Comparison of ENCODE assay signal across 8 cellular contexts in genomic region chr20:45933231-45934045, GRCh38. TPM values are rescaled to one million over a fixed set of nuclear protein-coding genes. Genes with fewer than 3 reads are reported as not detected.
A peak's percentile ranks its signal among the peaks of the same experiment; 100 is the strongest.
DNase-seq lines count a peak whose midpoint lies in the region; ATAC-seq, FAIRE-seq and TF ChIP-seq lines count a peak whose summit lies in the region.

No MANE protein-coding gene starts in this region.

- peaks cover 10% of the 10 kb centered on the region for H3K36me3 Mint-ChIP-seq in progenitor cell of endocrine pancreas (ENCODE audit: insufficient read depth)

- TF ChIP-seq POLR2A in A549 (IDR thresholded peaks at IDR 0.05; ENCODE audit: low read length), result peak; percentile 50
- TF ChIP-seq POLR2A in GM18951 (IDR thresholded peaks at IDR 0.05; ENCODE audit: extremely low read depth, insufficient read depth, insufficient read length), result peak; percentile 38

- H3K4me1 Mint-ChIP-seq in progenitor cell of endocrine pancreas (ENCODE audit: low read depth), result peaks cover 16% of the 10 kb centered on the region

- POLR2A ChIA-PET in A549 (lab: Yijun Ruan, JAX), result interaction anchor here (0.6 to 3.2 kb wide), 11 partner anchors 9 to 570 kb away, joined by 3 to 31 read pairs (median 9); partner anchors contain the start of genes CTSA, NEURL2, SYS1 and ZNF335

- CTCF ChIA-PET in A549 (lab: Yijun Ruan, JAX), result interaction anchor here (0.6 to 3.2 kb wide), 16 partner anchors 9 to 1376 kb away, joined by 3 to 18 read pairs (median 4); partner anchors contain the start of gene ZNF335

- no peak for FAIRE-seq in A549 (lab: Jason Lieb, UNC)

- peak overlapping the region; percentile 86 for H3K4me2 ChIP-seq in A549

- in situ Hi-C loops in GM18951 (cut with MboI; ENCODE audit: low sequenced_read_pairs, unreplicated experiment), result no loop called here

- H3K4me1 ChIP-seq in A549 (peaks cover 16% of the 10 kb centered on the region), ascending aorta (peaks cover 5 to 16% of the 10 kb centered on the region in 2 donors), right atrium auricular region (peaks cover 0 to 30% of the 10 kb centered on the region in 2 donors)

- H3K27ac ChIP-seq in A549 (peak overlapping the region; percentile 98 to 99), ascending aorta (peak overlapping the region; percentile 98 to 100), right atrium auricular region (peak overlapping the region; percentile 100)

- H3K27ac Mint-ChIP-seq in progenitor cell of endocrine pancreas, result peak overlapping the region; percentile 99

- H3K9me3 Mint-ChIP-seq in progenitor cell of endocrine pancreas (ENCODE audit: low read depth), result no peaks in the 10 kb centered on the region

- 36% methylated on average over 20 of the region's 22 CpGs for WGBS in A549 (ENCODE audit: missing lambda C conversion rate)

- DNase-seq in A549 (ENCODE audit: low read depth in 1 of 2, low spot score in 1 of 2) (peak; percentile 86 to 91), NCI-H1436 treated with DMSO at 0.1 percent for 48 hours (lab: John Stamatoyannopoulos, UW) (peak; percentile 61), T follicular helper cell (ENCODE audit: low read depth) (peak; percentile 39), ascending aorta (ENCODE audit: low spot score in 2 of 2) (peak; percentile 53 to 81), right atrium auricular region (ENCODE audit: low spot score) (no peak), progenitor cell of endocrine pancreas (ENCODE audit: low spot score, unreplicated experiment) (peak; percentile 43)

- peak overlapping the region; percentile 98 for H3K4me3 Mint-ChIP-seq in progenitor cell of endocrine pancreas (ENCODE audit: low read depth)

- TF ChIP-seq CTCF in A549 (IDR thresholded peaks at IDR 0.05), result 0 out of 3 replicates have a peak, but pooled peaks have one; percentile 19
- TF ChIP-seq CTCF in ascending aorta (IDR thresholded peaks at IDR 0.05), result peak in 2 of 3 experiments; percentile 21
- TF ChIP-seq CTCF in right atrium auricular region (IDR thresholded peaks at IDR 0.05), result peak; percentile 21 to 50
- TF ChIP-seq CTCF in progenitor cell of endocrine pancreas (IDR thresholded peaks at IDR 0.05; ENCODE audit: unreplicated experiment), result peak; percentile 28

- ATAC-seq in A549, result peak; percentile 76 to 79
- no peak for ATAC-seq in GM18870 (IDR thresholded peaks at IDR 0.05; ENCODE audit: unreplicated experiment)

- intact Hi-C loops in ascending aorta (cut with DNase I), result loop anchor here (1.0 to 5.0 kb wide), 7 partner anchors 22 to 755 kb away; partner anchors contain the start of genes ACOT8, CTSA, NEURL2 and TP53RK

- H3K27me3 ChIP-seq in ascending aorta (no peaks in the 10 kb centered on the region), right atrium auricular region (no peaks in the 10 kb centered on the region)

- H3K9me3 ChIP-seq in A549 (no peaks in the 10 kb centered on the region), ascending aorta (no peaks in the 10 kb centered on the region), right atrium auricular region (no peaks in the 10 kb centered on the region)

- H3K27me3 Mint-ChIP-seq in progenitor cell of endocrine pancreas, result no peaks in the 10 kb centered on the region

- H3K36me3 ChIP-seq in ascending aorta (peaks cover 13 to 14% of the 10 kb centered on the region in 2 donors), right atrium auricular region (peaks cover 18% of the 10 kb centered on the region)

- no peak for TF ChIP-seq EP300 in A549 (IDR thresholded peaks at IDR 0.05)

- H3K4me3 ChIP-seq in A549 (peak overlapping the region; percentile 78), ascending aorta (peak overlapping the region; percentile 73 to 95), right atrium auricular region (peak overlapping the region; percentile 99)

- TF ChIP-seq RAD21 in A549 (conservative IDR thresholded peaks at IDR 0.05 in 1 of 2, IDR thresholded peaks at IDR 0.05 in 1 of 2), result no peak; a peak in 2 of 5 replicates

TF ChIP-seq in A549, 52 proteins besides CTCF, POLR2A, EP300 and RAD21 (continues in another document):
- no peak for TF ChIP-seq ZNF302 (CRISPR knock-in tag; IDR thresholded peaks at IDR 0.05)
- TF ChIP-seq RARB (CRISPR knock-in tag; IDR thresholded peaks at IDR 0.05), result no peak
- TF ChIP-seq HMGXB4 (CRISPR knock-in tag; IDR thresholded peaks at IDR 0.05; ENCODE audit: borderline replicate concordance), result no peak

RNA-seq across cellular contexts. Expression of gene PCIF1, which starts 1.0 kb away (rescaled TPM):
- 19.7 and 24.3 TPM in 2 replicates for polyA plus RNA-seq in A549 (2011; rRNA removed)
- polyA plus RNA-seq in A549 (2012; cell fraction: cytosol; rRNA removed), result 35.9 and 44.3 TPM in 2 replicates
- 42.9 and 44.2 TPM in 2 replicates for polyA plus RNA-seq in A549 (2012; cell fraction: nucleus; rRNA removed)
- 18.7 to 21.6 TPM (median 21.4 TPM) in 3 replicates for polyA plus RNA-seq in A549 (2017; fragmentation: RNase III; extraction: RNeasy Plus Mini Kit Qiagen cat#74134 plus additional on column Dnase treatment)
- 33.1 and 40.2 TPM in 2 replicates for polyA minus RNA-seq in A549 (2011; rRNA and poly(A)+ RNA removed)
- 45.7 TPM for total RNA-seq in ascending aorta
- total RNA-seq in right atrium auricular region, result 10 to 100 TPM; 21.1 to 39.8 TPM
- total RNA-seq in progenitor cell of endocrine pancreas, result 37.8 and 38.2 TPM in 2 replicates

RNA-seq across cellular contexts. Expression of gene PLTP, which starts 21.5 kb away (rescaled TPM):
- polyA plus RNA-seq in A549 (2011; rRNA removed) (2.7 and 4.5 TPM in 2 replicates), A549 (2017; fragmentation: RNase III; extraction: RNeasy Plus Mini Kit Qiagen cat#74134 plus additional on column Dnase treatment) (0.97 to 1.6 TPM (median 1.5 TPM) in 3 replicates)
- polyA plus RNA-seq in A549 (2012; cell fraction: cytosol; rRNA removed), result 2.9 and 3.6 TPM in 2 replicates
- polyA plus RNA-seq in A549 (2012; cell fraction: nucleus; rRNA removed), result 2.3 and 3.2 TPM in 2 replicates
- 3.8 and 4.1 TPM in 2 replicates for polyA minus RNA-seq in A549 (2011; rRNA and poly(A)+ RNA removed)
- total RNA-seq in ascending aorta (909 TPM), right atrium auricular region (100 to 1,000 TPM in 1 of 2 donors, 10 to 100 TPM in 1; 53.6 to 221 TPM), progenitor cell of endocrine pancreas (28.6 and 29.6 TPM in 2 replicates)

RNA-seq across cellular contexts. Expression of gene ZNF335, which starts 38.6 kb away (rescaled TPM):
- 7.3 and 8.4 TPM in 2 replicates for polyA plus RNA-seq in A549 (2011; rRNA removed)
- 15.0 and 17.8 TPM in 2 replicates for polyA plus RNA-seq in A549 (2012; cell fraction: cytosol; rRNA removed)
- polyA plus RNA-seq in A549 (2012; cell fraction: nucleus; rRNA removed), result 58.4 and 78.4 TPM in 2 replicates
- 9.1 to 10.3 TPM (median 9.3 TPM) in 3 replicates for polyA plus RNA-seq in A549 (2017; fragmentation: RNase III; extraction: RNeasy Plus Mini Kit Qiagen cat#74134 plus additional on column Dnase treatment)
- polyA minus RNA-seq in A549 (2011; rRNA and poly(A)+ RNA removed), result 22.3 and 31.1 TPM in 2 replicates
- total RNA-seq in ascending aorta, result 27.8 TPM
- 10 to 100 TPM in 1 of 2 donors, 1 to 10 TPM in 1; 6.6 to 12.1 TPM for total RNA-seq in right atrium auricular region
- 27.4 and 28.5 TPM in 2 replicates for total RNA-seq in progenitor cell of endocrine pancreas

RNA-seq across cellular contexts. Expression of gene CTSA, which starts 42.3 kb away (rescaled TPM):
- polyA plus RNA-seq in A549 (2011; rRNA removed), result 53.1 and 61.2 TPM in 2 replicates
- polyA plus RNA-seq in A549 (2012; cell fraction: cytosol; rRNA removed), result 81.6 and 94.7 TPM in 2 replicates
- polyA plus RNA-seq in A549 (2012; cell fraction: nucleus; rRNA removed), result 206 and 258 TPM in 2 replicates
- polyA plus RNA-seq in A549 (2017; fragmentation: RNase III; extraction: RNeasy Plus Mini Kit Qiagen cat#74134 plus additional on column Dnase treatment), result 76.4 to 95.6 TPM (median 93.2 TPM) in 3 replicates
- 109 and 139 TPM in 2 replicates for polyA minus RNA-seq in A549 (2011; rRNA and poly(A)+ RNA removed)
- 82.0 TPM for total RNA-seq in ascending aorta
- 100 to 1,000 TPM in 1 of 2 donors, 10 to 100 TPM in 1; 83.8 to 116 TPM for total RNA-seq in right atrium auricular region
- total RNA-seq in progenitor cell of endocrine pancreas, result 91.3 and 92.1 TPM in 2 replicates

RNA-seq across cellular contexts. Expression of gene NEURL2, which starts 42.4 kb away (rescaled TPM):
- polyA plus RNA-seq in A549 (2011; rRNA removed) (0.56 and 0.57 TPM in 2 replicates), A549 (2017; fragmentation: RNase III; extraction: RNeasy Plus Mini Kit Qiagen cat#74134 plus additional on column Dnase treatment) (1.4 to 1.6 TPM (median 1.4 TPM) in 3 replicates)
- polyA plus RNA-seq in A549 (2012; cell fraction: cytosol; rRNA removed), result 0.89 and 1.4 TPM in 2 replicates
- polyA plus RNA-seq in A549 (2012; cell fraction: nucleus; rRNA removed), result 3.3 and 4.4 TPM in 2 replicates
- polyA minus RNA-seq in A549 (2011; rRNA and poly(A)+ RNA removed), result 0.58 and 2.5 TPM in 2 replicates
- total RNA-seq in ascending aorta (4.0 TPM), right atrium auricular region (1 to 10 TPM; 8.7 to 8.8 TPM), progenitor cell of endocrine pancreas (6.3 and 8.4 TPM in 2 replicates)
